ENCODE assay signal across 1 cellular context in genomic region chr12:11568155-11568761, GRCh38.
TF ChIP-seq lines count a peak whose summit lies in the region.

No MANE protein-coding gene starts in this region.

TF ChIP-seq in SK-N-SH, 30 proteins besides CTCF, POLR2A, EP300 and RAD21 (continued from another document):
- TF ChIP-seq ZBTB33 (IDR thresholded peaks at IDR 0.05; ENCODE audit: borderline replicate concordance, low read depth) (no peak), SIN3A (IDR thresholded peaks at IDR 0.05; ENCODE audit: borderline replicate concordance, low read depth, low read length) (no peak), CHD2 (IDR thresholded peaks at IDR 0.05; ENCODE audit: low read length, partially characterized antibody) (no peak)
